Comparison of ENCODE assay signal across 1 cellular context in the genomic region with DNA sequence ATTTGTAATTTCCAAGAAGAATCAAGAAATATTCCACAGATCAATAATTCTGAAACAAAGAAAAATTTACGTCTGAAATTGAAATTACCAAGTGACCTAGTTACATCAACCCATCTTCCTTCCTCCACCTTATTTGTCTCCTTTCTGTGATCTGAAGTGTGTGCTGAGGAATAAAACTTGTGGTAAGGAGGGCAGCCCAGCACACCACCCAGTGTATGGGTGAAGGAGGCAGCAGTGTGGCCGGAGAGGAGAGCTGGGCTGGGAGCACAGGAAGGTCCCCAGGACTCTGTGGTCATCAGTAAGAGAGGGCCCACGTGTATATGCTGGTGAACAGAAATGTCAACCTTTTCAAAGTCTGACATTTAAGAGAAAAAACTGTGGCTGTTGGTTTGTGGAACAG.
A peak's percentile ranks its signal among the peaks of the same experiment; 100 is the strongest.
TF ChIP-seq lines count a peak whose summit lies in the region.

No MANE protein-coding gene starts in this region.

TF ChIP-seq in GM12878, 131 proteins besides CTCF, POLR2A, EP300 and RAD21:
- TF ChIP-seq RUNX3 (IDR thresholded peaks at IDR 0.05; ENCODE audit: low read length) (peak; percentile 45), SMARCA5 (IDR thresholded peaks at IDR 0.05) (no peak)
- TF ChIP-seq, protein P1, sequence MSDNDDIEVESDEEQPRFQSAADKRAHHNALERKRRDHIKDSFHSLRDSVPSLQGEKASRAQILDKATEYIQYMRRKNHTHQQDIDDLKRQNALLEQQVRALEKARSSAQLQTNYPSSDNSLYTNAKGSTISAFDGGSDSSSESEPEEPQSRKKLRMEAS (IDR thresholded peaks at IDR 0.05; ENCODE audit: low read depth, low read length): peak; percentile 12; the same call in 1 of the 2 replicates
- TF ChIP-seq, protein P2, sequence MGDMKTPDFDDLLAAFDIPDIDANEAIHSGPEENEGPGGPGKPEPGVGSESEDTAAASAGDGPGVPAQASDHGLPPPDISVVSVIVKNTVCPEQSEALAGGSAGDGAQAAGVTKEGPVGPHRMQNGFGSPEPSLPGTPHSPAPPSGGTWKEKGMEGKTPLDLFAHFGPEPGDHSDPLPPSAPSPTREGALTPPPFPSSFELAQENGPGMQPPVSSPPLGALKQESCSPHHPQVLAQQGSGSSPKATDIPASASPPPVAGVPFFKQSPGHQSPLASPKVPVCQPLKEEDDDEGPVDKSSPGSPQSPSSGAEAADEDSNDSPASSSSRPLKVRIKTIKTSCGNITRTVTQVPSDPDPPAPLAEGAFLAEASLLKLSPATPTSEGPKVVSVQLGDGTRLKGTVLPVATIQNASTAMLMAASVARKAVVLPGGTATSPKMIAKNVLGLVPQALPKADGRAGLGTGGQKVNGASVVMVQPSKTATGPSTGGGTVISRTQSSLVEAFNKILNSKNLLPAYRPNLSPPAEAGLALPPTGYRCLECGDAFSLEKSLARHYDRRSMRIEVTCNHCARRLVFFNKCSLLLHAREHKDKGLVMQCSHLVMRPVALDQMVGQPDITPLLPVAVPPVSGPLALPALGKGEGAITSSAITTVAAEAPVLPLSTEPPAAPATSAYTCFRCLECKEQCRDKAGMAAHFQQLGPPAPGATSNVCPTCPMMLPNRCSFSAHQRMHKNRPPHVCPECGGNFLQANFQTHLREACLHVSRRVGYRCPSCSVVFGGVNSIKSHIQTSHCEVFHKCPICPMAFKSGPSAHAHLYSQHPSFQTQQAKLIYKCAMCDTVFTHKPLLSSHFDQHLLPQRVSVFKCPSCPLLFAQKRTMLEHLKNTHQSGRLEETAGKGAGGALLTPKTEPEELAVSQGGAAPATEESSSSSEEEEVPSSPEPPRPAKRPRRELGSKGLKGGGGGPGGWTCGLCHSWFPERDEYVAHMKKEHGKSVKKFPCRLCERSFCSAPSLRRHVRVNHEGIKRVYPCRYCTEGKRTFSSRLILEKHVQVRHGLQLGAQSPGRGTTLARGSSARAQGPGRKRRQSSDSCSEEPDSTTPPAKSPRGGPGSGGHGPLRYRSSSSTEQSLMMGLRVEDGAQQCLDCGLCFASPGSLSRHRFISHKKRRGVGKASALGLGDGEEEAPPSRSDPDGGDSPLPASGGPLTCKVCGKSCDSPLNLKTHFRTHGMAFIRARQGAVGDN (IDR thresholded peaks at IDR 0.05): peak; percentile 27; the same call in 1 of the 2 replicates
TF ChIP-seq in GM12878: peak in this region for 3.
